Comparison of ENCODE assay signal across 8 cellular contexts in the genomic region with DNA sequence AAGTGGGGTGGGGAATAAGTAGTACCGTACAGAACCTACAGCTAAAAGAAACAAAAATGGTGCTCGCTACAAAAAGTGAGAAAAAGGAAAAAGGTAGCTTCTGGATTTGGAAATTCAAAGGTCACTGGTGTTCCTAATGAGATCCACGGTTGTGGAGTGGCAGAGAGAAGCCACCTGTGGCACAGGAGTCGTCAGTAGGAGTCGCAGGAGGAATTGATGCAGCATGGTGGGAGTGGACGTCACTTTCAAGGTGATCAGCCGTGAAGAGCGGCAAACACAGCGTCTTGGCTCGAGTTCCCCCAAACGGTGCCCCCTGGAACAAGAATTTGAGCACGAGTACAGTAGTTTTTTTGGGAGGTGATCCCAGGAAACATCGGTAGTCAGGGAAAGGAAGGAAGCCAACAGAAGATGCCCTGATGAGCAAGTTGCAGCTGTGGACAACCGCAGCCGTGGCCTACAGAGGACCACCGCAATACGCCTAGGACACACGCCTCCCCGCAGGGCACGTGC. TPM values are rescaled to one million over a fixed set of nuclear protein-coding genes. Genes with fewer than 3 reads are reported as not detected.
DNase-seq lines count a peak whose midpoint lies in the region; ATAC-seq and TF ChIP-seq lines count a peak whose summit lies in the region.

No MANE protein-coding gene starts in this region.

- H3K9me3 Mint-ChIP-seq in T-cell = no peaks in the 10 kb centered on the region
- H3K9me3 Mint-ChIP-seq in effector memory CD8-positive, alpha-beta T cell = no peaks in the 10 kb centered on the region

- no peaks in the 10 kb centered on the region for H3K36me3 ChIP-seq in ovary

- TF ChIP-seq CTCF in ovary (IDR thresholded peaks at IDR 0.05) = no peak

- CTCF ChIA-PET in T-cell (lab: Charles Lee) = interaction anchor here (0.6 to 2.6 kb wide), 9 partner anchors 8 to 274 kb away, joined by 3 to 18 read pairs (median 4); no protein-coding TSS in a partner anchor

- H3K9me3 ChIP-seq in ovary = no peaks in the 10 kb centered on the region

- peak overlapping the region in 1 of 2 donors; percentile 82 for H3K27ac ChIP-seq in ovary

- no peaks in the 10 kb centered on the region for H3K36me3 Mint-ChIP-seq in T-cell
- peaks cover 9% of the 10 kb centered on the region for H3K36me3 Mint-ChIP-seq in effector memory CD8-positive, alpha-beta T cell (ENCODE audit: insufficient read depth)

- peaks cover 6% of the 10 kb centered on the region for H3K4me1 ChIP-seq in ovary (ENCODE audit: insufficient read depth)

- POLR2A ChIA-PET in T-cell (lab: Charles Lee) = interaction anchor here in 1 of 2 donors (0.6 kb wide), 2 partner anchors 23 to 42 kb away, joined by 3 read pairs; no protein-coding TSS in a partner anchor

- peak overlapping the region; percentile 94 to 97 (median 97) for H3K4me3 Mint-ChIP-seq in T-cell
- peak overlapping the region; percentile 86 to 93 for H3K4me3 Mint-ChIP-seq in effector memory CD8-positive, alpha-beta T cell

- peak in 1 of 4 experiments; percentile 19 for ATAC-seq in T-cell (replicated peaks in 1 of 4)
- ATAC-seq in effector memory CD8-positive, alpha-beta T cell (replicated peaks) = no peak
- ATAC-seq in HG03378 (IDR thresholded peaks at IDR 0.05; ENCODE audit: unreplicated experiment) = no peak
- ATAC-seq in HG03442 (IDR thresholded peaks at IDR 0.05; ENCODE audit: unreplicated experiment) = no peak

- H3K27me3 Mint-ChIP-seq in T-cell = no peaks in the 10 kb centered on the region
- no peaks in the 10 kb centered on the region for H3K27me3 Mint-ChIP-seq in effector memory CD8-positive, alpha-beta T cell

- no peaks in the 10 kb centered on the region for H3K27me3 ChIP-seq in ovary

- TF ChIP-seq POLR2A in ovary (IDR thresholded peaks at IDR 0.05) = no peak

- intact Hi-C loops in ovary (cut with DNase I) = loop anchor here (5.0 to 10.0 kb wide), 4 partner anchors 62 to 167 kb away; partner anchors contain the start of genes CHCHD5 (in 3 of the 4), POLR1B (in 2 of the 4) and SLC20A1 (in 1 of the 4)

- no peak for TF ChIP-seq EP300 in ovary (IDR thresholded peaks at IDR 0.05)

- DNase-seq in NCI-H510A treated with DMSO at 0.1 percent for 48 hours (lab: John Stamatoyannopoulos, UW) (peak; percentile 56), NCI-H510A (lab: John Stamatoyannopoulos, UW) (no peak), T-cell (peak in 11 of 34 experiments; percentile 2 to 31 (median 11)), ovary (peak in 1 of 5 donors; percentile 24)
- DNase-seq in effector memory CD8-positive, alpha-beta T cell = peak in 2 of 3 experiments; percentile 10 to 11
- DNase-seq in activated CD4-positive, CD25-positive, alpha-beta regulatory T cell (lab: John Stamatoyannopoulos, UW) = no peak

- H3K4me3 ChIP-seq in ovary = peak overlapping the region; percentile 85

- peaks cover 24 to 28% (median 24%) of the 10 kb centered on the region in 3 donors for H3K4me1 Mint-ChIP-seq in T-cell
- peaks cover 24 to 25% of the 10 kb centered on the region in 2 donors for H3K4me1 Mint-ChIP-seq in effector memory CD8-positive, alpha-beta T cell (ENCODE audit: low read depth in 2 of 2)

- peak overlapping the region; percentile 89 to 94 for H3K27ac Mint-ChIP-seq in T-cell
- peak overlapping the region; percentile 79 for H3K27ac Mint-ChIP-seq in effector memory CD8-positive, alpha-beta T cell

- WGBS in ovary, 3 donors = 8 to 11% (median 9%) methylated on average over 20 of the region's 20 CpGs

RNA-seq across cellular contexts. Expression of gene TTL, which starts 1.4 kb away (rescaled TPM):
- total RNA-seq in T-cell = 10 to 100 TPM; 11.9 to 23.3 (median 20.2) TPM
- total RNA-seq in ovary = 10 to 100 TPM in 6 of 7 donors, 1 to 10 TPM in 1; 3.7 to 23.6 (median 18.3) TPM
- polyA plus RNA-seq in ovary = 10 to 100 TPM in 1 of 2 donors, 1 to 10 TPM in 1; 5.8 to 22.4 TPM

RNA-seq across cellular contexts. Expression of gene RGPD8, which starts 47.1 kb away (rescaled TPM):
- 10 to 100 TPM; 10.8 to 61.4 (median 20.7) TPM for total RNA-seq in T-cell
- 10 to 100 TPM; 10.8 to 23.5 (median 16.8) TPM for total RNA-seq in ovary
- polyA plus RNA-seq in ovary = 1 to 10 TPM in 1 of 2 donors, under 1 TPM in 1; 0.70 to 3.3 TPM

Comparison
In these comparisons a context has a peak if more than half of its experiments do, and no peak if none do; other contexts are left out.
1. DNase-seq: peak in NCI-H510A treated with DMSO at 0.1 percent for 48 hours (single experiment) and effector memory CD8-positive, alpha-beta T cell (2 of 3); none in NCI-H510A (single experiment) and activated CD4-positive, CD25-positive, alpha-beta regulatory T cell (0 of 4).